In the genomic region with DNA sequence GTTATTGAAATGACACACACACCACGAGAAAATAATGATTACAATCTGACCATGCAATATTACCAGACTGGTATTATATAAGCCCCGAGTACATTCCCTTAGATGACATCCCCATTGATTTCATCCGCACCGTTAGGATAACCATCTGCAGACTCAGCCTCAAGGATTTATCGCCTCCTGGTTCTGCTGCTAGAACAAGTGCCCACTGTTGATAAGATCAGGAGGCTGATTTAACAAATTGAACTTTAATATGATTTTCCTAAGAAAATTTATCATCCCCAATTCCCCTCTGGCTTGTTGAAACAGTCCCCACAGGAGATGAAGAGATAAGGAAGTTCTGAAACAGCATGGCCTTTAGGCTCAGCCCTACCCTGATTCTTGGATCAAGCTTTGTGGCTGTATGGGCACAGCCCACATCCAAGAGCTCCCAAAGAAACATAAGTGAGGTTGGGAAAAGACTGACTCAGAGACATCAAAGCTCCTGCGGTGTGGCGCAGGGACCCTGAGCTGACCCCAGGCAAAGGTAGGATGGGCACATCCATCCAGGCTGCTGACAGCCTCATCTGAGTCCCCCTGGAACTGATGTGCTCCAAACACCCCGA, we compare ENCODE assay signal across 27 cellular contexts.
"Had no signal": no experiment of that assay in that cellular context is flagged by ENCODE, and none has a peak within 500 bp of the region (broad histone marks: within the 10 kb centered on the region; RNA-seq: fewer than 3 reads in every experiment).

No MANE protein-coding gene starts in this region.

- DNase-seq: naive thymus-derived CD8-positive, alpha-beta T cell; nephron progenitor cell; nucleus accumbens; pancreas; posterior cingulate gyrus; psoas muscle; right cardiac atrium; right lobe of liver; sigmoid colon; small intestine; stimulated activated CD4-positive, alpha-beta T cell treated with anti-CD3 and anti-CD28 coated beads, Interleukin-15, amount 100 ng/mL, for 24 hours; stimulated activated CD4-positive, alpha-beta T cell treated with anti-CD3 and anti-CD28 coated beads, Interleukin-4, amount 100 ng/mL, for 1 hour; stimulated activated CD4-positive, alpha-beta T cell treated with anti-CD3 and anti-CD28 coated beads, Interleukin-4, amount 100 ng/mL, for 4 hours; stimulated activated CD8-positive, alpha-beta memory T cell treated with anti-CD3 and anti-CD28 coated beads, Interleukin-4, amount 100 ng/mL, for 48 hours; stimulated activated naive CD4-positive, alpha-beta T cell; stimulated activated naive CD8-positive, alpha-beta T cell treated with anti-CD3 and anti-CD28 coated beads, Interleukin-15, amount 100 ng/mL, for 72 hours; stimulated activated naive CD8-positive, alpha-beta T cell treated with anti-CD3 and anti-CD28 coated beads, Interleukin-15, Interleukin-2, amounts not matched to agents 100 U/mL and 50 U/mL, for 24 hours; substantia nigra; testis; tibial artery; transverse colon; upper lobe of right lung; uterus had no signal

- H3K4me1 ChIP-seq: pancreas, psoas muscle, right lobe of liver, sigmoid colon, suprapubic skin, testis, tibial artery, transverse colon, upper lobe of right lung, uterus had no signal

- H3K4me3 ChIP-seq: pancreas, psoas muscle, right lobe of liver, sigmoid colon, suprapubic skin, testis, tibial artery, transverse colon, upper lobe of right lung, uterus had no signal

- H3K27ac ChIP-seq: neutrophil, pancreas, psoas muscle, right lobe of liver, sigmoid colon, suprapubic skin, testis, tibial artery, transverse colon, upper lobe of right lung, uterus had no signal

- ATAC-seq: naive thymus-derived CD8-positive, alpha-beta T cell; natural killer cell treated with Interleukin-12 subunit alpha and Interleukin-12 subunit beta and Interleukin-15 and Interleukin-18, amount 100 ng/mL, for 72 hours; pancreas; psoas muscle; right cardiac atrium; right lobe of liver; stimulated activated memory B cell treated with anti-CD40 and anti-IgM and Interleukin-4, amounts not matched to agents 10 μg/mL and 1 μg/mL and 100 μg/mL, for 72 hours; stimulated activated naive CD8-positive, alpha-beta T cell treated with anti-CD3 and anti-CD28 coated beads, Interleukin-15, amount 100 ng/mL, for 72 hours; stimulated activated naive CD8-positive, alpha-beta T cell treated with anti-CD3 and anti-CD28 coated beads, Interleukin-15, Interleukin-2, amounts not matched to agents 100 U/mL and 50 U/mL, for 24 hours; upper lobe of right lung had no signal

- H3K9me3 ChIP-seq: neutrophil, pancreas, psoas muscle, right lobe of liver, sigmoid colon, suprapubic skin, testis, tibial artery, transverse colon, upper lobe of right lung, uterus had no signal

- H3K36me3 ChIP-seq: neutrophil, pancreas, right lobe of liver, sigmoid colon, suprapubic skin, tibial artery, transverse colon, upper lobe of right lung, uterus had no signal

- H3K27me3 ChIP-seq: pancreas, right lobe of liver, sigmoid colon, testis, tibial artery, transverse colon, upper lobe of right lung, uterus had no signal
